ENCODE assay signal across 1 cellular context in genomic region chr1:29236993-29237905, GRCh38.
TF ChIP-seq lines count a peak whose summit lies in the region.

No MANE protein-coding gene starts in this region.

TF ChIP-seq in HEK293, 187 proteins besides CTCF, POLR2A, EP300 and RAD21 (continued from another document and continues in another):
- peak; percentile 72 for TF ChIP-seq KLF17 (tag by site-specific recombination; IDR thresholded peaks at IDR 0.05)
- TF ChIP-seq GLIS1 (tag by site-specific recombination; IDR thresholded peaks at IDR 0.05): peak; percentile 45
- TF ChIP-seq ZNF530 (tag by site-specific recombination; IDR thresholded peaks at IDR 0.05; ENCODE audit: low read depth): no peak
- TF ChIP-seq ZNF335 (tag by site-specific recombination; conservative IDR thresholded peaks at IDR 0.05): peak; percentile 99
- no peak for TF ChIP-seq ZNF571 (tag by site-specific recombination; IDR thresholded peaks at IDR 0.05)
- TF ChIP-seq ZNF404 (tag by site-specific recombination; IDR thresholded peaks at IDR 0.05): no peak
- TF ChIP-seq ZNF223 (tag by site-specific recombination; IDR thresholded peaks at IDR 0.05): no peak; the same call in 1 of the 2 replicates
- TF ChIP-seq ZNF521 (tag by site-specific recombination; IDR thresholded peaks at IDR 0.05): no peak
- TF ChIP-seq ZNF473 (tag by site-specific recombination; IDR thresholded peaks at IDR 0.05): no peak; the same call in 1 of the 2 replicates
- peak; percentile 98 for TF ChIP-seq ZNF2 (tag by site-specific recombination; IDR thresholded peaks at IDR 0.05)
- TF ChIP-seq ZFP69B (tag by site-specific recombination; IDR thresholded peaks at IDR 0.05): peak; percentile 76
- TF ChIP-seq, protein P1, sequence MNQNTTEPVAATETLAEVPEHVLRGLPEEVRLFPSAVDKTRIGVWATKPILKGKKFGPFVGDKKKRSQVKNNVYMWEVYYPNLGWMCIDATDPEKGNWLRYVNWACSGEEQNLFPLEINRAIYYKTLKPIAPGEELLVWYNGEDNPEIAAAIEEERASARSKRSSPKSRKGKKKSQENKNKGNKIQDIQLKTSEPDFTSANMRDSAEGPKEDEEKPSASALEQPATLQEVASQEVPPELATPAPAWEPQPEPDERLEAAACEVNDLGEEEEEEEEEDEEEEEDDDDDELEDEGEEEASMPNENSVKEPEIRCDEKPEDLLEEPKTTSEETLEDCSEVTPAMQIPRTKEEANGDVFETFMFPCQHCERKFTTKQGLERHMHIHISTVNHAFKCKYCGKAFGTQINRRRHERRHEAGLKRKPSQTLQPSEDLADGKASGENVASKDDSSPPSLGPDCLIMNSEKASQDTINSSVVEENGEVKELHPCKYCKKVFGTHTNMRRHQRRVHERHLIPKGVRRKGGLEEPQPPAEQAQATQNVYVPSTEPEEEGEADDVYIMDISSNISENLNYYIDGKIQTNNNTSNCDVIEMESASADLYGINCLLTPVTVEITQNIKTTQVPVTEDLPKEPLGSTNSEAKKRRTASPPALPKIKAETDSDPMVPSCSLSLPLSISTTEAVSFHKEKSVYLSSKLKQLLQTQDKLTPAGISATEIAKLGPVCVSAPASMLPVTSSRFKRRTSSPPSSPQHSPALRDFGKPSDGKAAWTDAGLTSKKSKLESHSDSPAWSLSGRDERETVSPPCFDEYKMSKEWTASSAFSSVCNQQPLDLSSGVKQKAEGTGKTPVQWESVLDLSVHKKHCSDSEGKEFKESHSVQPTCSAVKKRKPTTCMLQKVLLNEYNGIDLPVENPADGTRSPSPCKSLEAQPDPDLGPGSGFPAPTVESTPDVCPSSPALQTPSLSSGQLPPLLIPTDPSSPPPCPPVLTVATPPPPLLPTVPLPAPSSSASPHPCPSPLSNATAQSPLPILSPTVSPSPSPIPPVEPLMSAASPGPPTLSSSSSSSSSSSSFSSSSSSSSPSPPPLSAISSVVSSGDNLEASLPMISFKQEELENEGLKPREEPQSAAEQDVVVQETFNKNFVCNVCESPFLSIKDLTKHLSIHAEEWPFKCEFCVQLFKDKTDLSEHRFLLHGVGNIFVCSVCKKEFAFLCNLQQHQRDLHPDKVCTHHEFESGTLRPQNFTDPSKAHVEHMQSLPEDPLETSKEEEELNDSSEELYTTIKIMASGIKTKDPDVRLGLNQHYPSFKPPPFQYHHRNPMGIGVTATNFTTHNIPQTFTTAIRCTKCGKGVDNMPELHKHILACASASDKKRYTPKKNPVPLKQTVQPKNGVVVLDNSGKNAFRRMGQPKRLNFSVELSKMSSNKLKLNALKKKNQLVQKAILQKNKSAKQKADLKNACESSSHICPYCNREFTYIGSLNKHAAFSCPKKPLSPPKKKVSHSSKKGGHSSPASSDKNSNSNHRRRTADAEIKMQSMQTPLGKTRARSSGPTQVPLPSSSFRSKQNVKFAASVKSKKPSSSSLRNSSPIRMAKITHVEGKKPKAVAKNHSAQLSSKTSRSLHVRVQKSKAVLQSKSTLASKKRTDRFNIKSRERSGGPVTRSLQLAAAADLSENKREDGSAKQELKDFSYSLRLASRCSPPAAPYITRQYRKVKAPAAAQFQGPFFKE (tag by site-specific recombination; IDR thresholded peaks at IDR 0.05; ENCODE audit: borderline replicate concordance): peak; percentile 98
- no peak for TF ChIP-seq ZBTB44 (tag by site-specific recombination; IDR thresholded peaks at IDR 0.05)
- TF ChIP-seq ZNF76 (tag by site-specific recombination; IDR thresholded peaks at IDR 0.05; ENCODE audit: borderline replicate concordance, low read depth): peak; percentile 75
- TF ChIP-seq IKZF3 (tag by site-specific recombination; IDR thresholded peaks at IDR 0.05): 0 out of 2 replicates have a peak, but pooled peaks have one; percentile 11
- TF ChIP-seq ZFP41 (tag by site-specific recombination; IDR thresholded peaks at IDR 0.05; ENCODE audit: borderline replicate concordance): 0 out of 2 replicates have a peak, but pooled peaks have one; percentile 3
- TF ChIP-seq TRIM28 (IDR thresholded peaks at IDR 0.05; ENCODE audit: borderline replicate concordance, low read length): no peak
- 0 out of 2 replicates have a peak, but pooled peaks have one; percentile 41 for TF ChIP-seq ZSCAN30 (tag by site-specific recombination; IDR thresholded peaks at IDR 0.05)
- no peak; the same call in 1 of the 2 replicates for TF ChIP-seq ZNF155 (tag by site-specific recombination; IDR thresholded peaks at IDR 0.05)
- TF ChIP-seq ZNF529 (tag by site-specific recombination; IDR thresholded peaks at IDR 0.05; ENCODE audit: insufficient replicate concordance): no peak
- TF ChIP-seq MZF1 (tag by site-specific recombination; IDR thresholded peaks at IDR 0.05; ENCODE audit: borderline replicate concordance): no peak
- TF ChIP-seq ZNF610 (tag by site-specific recombination; IDR thresholded peaks at IDR 0.05; ENCODE audit: borderline replicate concordance): no peak
- no peak for TF ChIP-seq ZNF518A (tag by site-specific recombination; conservative IDR thresholded peaks at IDR 0.05; ENCODE audit: low read depth)
- TF ChIP-seq, protein P2, sequence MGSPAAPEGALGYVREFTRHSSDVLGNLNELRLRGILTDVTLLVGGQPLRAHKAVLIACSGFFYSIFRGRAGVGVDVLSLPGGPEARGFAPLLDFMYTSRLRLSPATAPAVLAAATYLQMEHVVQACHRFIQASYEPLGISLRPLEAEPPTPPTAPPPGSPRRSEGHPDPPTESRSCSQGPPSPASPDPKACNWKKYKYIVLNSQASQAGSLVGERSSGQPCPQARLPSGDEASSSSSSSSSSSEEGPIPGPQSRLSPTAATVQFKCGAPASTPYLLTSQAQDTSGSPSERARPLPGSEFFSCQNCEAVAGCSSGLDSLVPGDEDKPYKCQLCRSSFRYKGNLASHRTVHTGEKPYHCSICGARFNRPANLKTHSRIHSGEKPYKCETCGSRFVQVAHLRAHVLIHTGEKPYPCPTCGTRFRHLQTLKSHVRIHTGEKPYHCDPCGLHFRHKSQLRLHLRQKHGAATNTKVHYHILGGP (tag by site-specific recombination; IDR thresholded peaks at IDR 0.05): no peak
- TF ChIP-seq, protein P3, sequence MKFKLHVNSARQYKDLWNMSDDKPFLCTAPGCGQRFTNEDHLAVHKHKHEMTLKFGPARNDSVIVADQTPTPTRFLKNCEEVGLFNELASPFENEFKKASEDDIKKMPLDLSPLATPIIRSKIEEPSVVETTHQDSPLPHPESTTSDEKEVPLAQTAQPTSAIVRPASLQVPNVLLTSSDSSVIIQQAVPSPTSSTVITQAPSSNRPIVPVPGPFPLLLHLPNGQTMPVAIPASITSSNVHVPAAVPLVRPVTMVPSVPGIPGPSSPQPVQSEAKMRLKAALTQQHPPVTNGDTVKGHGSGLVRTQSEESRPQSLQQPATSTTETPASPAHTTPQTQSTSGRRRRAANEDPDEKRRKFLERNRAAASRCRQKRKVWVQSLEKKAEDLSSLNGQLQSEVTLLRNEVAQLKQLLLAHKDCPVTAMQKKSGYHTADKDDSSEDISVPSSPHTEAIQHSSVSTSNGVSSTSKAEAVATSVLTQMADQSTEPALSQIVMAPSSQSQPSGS (tag by site-specific recombination; IDR thresholded peaks at IDR 0.05; ENCODE audit: low read depth): no peak; the same call in 1 of the 2 replicates
- TF ChIP-seq REPIN1 (tag by site-specific recombination; IDR thresholded peaks at IDR 0.05; ENCODE audit: low read depth): peak; percentile 85; the same call in 1 of the 2 replicates
- peak; percentile 95 for TF ChIP-seq ZNF501 (tag by site-specific recombination; IDR thresholded peaks at IDR 0.05)
- TF ChIP-seq KLF9 (tag by site-specific recombination; IDR thresholded peaks at IDR 0.05; ENCODE audit: low read depth): peak; percentile 59
- TF ChIP-seq ZNF629 (tag by site-specific recombination; IDR thresholded peaks at IDR 0.05): no peak; the same call in 1 of the 2 replicates
- TF ChIP-seq, protein P4, sequence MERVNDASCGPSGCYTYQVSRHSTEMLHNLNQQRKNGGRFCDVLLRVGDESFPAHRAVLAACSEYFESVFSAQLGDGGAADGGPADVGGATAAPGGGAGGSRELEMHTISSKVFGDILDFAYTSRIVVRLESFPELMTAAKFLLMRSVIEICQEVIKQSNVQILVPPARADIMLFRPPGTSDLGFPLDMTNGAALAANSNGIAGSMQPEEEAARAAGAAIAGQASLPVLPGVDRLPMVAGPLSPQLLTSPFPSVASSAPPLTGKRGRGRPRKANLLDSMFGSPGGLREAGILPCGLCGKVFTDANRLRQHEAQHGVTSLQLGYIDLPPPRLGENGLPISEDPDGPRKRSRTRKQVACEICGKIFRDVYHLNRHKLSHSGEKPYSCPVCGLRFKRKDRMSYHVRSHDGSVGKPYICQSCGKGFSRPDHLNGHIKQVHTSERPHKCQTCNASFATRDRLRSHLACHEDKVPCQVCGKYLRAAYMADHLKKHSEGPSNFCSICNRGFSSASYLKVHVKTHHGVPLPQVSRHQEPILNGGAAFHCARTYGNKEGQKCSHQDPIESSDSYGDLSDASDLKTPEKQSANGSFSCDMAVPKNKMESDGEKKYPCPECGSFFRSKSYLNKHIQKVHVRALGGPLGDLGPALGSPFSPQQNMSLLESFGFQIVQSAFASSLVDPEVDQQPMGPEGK (tag by site-specific recombination; IDR thresholded peaks at IDR 0.05): peak; percentile 64
- TF ChIP-seq BCL11A (tag by site-specific recombination; IDR thresholded peaks at IDR 0.05; ENCODE audit: low read depth): 0 out of 2 replicates have a peak, but pooled peaks have one; percentile 16
- TF ChIP-seq PRDM10 (tag by site-specific recombination; IDR thresholded peaks at IDR 0.05): no peak
- no peak for TF ChIP-seq ZNF626 (tag by site-specific recombination; IDR thresholded peaks at IDR 0.05)
- TF ChIP-seq ZNF37A (tag by site-specific recombination; IDR thresholded peaks at IDR 0.05): no peak
